20 cellular contexts compared by ENCODE assay signal in genomic region chr21:24941316-24942185, GRCh38.
A peak's percentile ranks its signal among the peaks of the same experiment; 100 is the strongest.
DNase-seq lines count a peak whose midpoint lies in the region; ATAC-seq, FAIRE-seq and TF ChIP-seq lines count a peak whose summit lies in the region.
"Had no signal": no experiment of that assay in that cellular context is flagged by ENCODE, and none has a peak within 500 bp of the region (broad histone marks: within the 10 kb centered on the region; RNA-seq: fewer than 3 reads in every experiment).

No MANE protein-coding gene starts in this region.

- no peaks in the 10 kb centered on the region; the same call in 2 of the 3 replicates for H3K36me3 Mint-ChIP-seq in GM23338 (ENCODE audit: low read depth)
- H3K36me3 Mint-ChIP-seq in T-helper 2 cell treated with Interferon-gamma antibody and Interleukin-4, amounts not matched to agents 5 μg/mL and 100 μg/mL, for 36 hours (ENCODE audit: low read depth) = no peaks in the 10 kb centered on the region
- H3K36me3 Mint-ChIP-seq: stimulated activated naive B cell treated with anti-CD40 and anti-IgM and Interleukin-4, amounts not matched to agents 10 μg/mL and 1 μg/mL and 100 μg/mL, for 72 hours had no signal

- H3K36me3 ChIP-seq in GM23338 (ENCODE audit: insufficient read depth) = no peaks in the 10 kb centered on the region
- H3K36me3 ChIP-seq in bronchial epithelial cell (ENCODE audit: control insufficient read depth, insufficient read depth, low read length) = no peaks in the 10 kb centered on the region
- H3K36me3 ChIP-seq in mesodermal cell (ENCODE audit: control insufficient read depth, insufficient read depth, low read length) = no peaks in the 10 kb centered on the region
- H3K36me3 ChIP-seq: BLaER1 treated with 17β-estradiol and CSF1 and Interleukin-3, amounts not matched to agents 10 nM and 100 nM had no signal

- no peaks in the 10 kb centered on the region for H3K9me3 ChIP-seq in mesodermal cell (ENCODE audit: control insufficient read depth, low read length)
- H3K9me3 ChIP-seq: BLaER1 treated with 17β-estradiol and CSF1 and Interleukin-3, amounts not matched to agents 10 nM and 100 nM had no signal

- peaks cover 64% of the 10 kb centered on the region for H3K9me3 Mint-ChIP-seq in GM23338
- peaks cover 3% of the 10 kb centered on the region for H3K9me3 Mint-ChIP-seq in T-helper 2 cell treated with Interferon-gamma antibody and Interleukin-4, amounts not matched to agents 5 μg/mL and 100 μg/mL, for 36 hours
- H3K9me3 Mint-ChIP-seq: nephron; stimulated activated naive B cell treated with anti-CD40 and anti-IgM and Interleukin-4, amounts not matched to agents 10 μg/mL and 1 μg/mL and 100 μg/mL, for 72 hours had no signal

- H2AFZ ChIP-seq in GM23338 = peak overlapping the region; percentile 69; the same call in 1 of the 2 replicates

- DNase-seq in GM23338 (ENCODE audit: low spot score) (peak; percentile 33), NCI-H226 (peak; percentile 81), bronchial epithelial cell (ENCODE audit: low read depth) (peak; percentile 10)
- no peak for DNase-seq in T-helper 2 cell treated with Interferon-gamma antibody and Interleukin-4, amounts not matched to agents 5 μg/mL and 100 μg/mL, for 36 hours (ENCODE audit: low spot score)
- DNase-seq: activated naive CD4-positive, alpha-beta T cell treated with anti-CD3 and anti-CD28 coated beads, Interleukin-2, amount 50 U/mL, for 16 hours; caudate nucleus; DND-41; head of caudate nucleus; IMR-90; left ventricle myocardium superior; NCI-H2081 treated with DMSO at 0.1 percent for 48 hours; stimulated activated naive B cell treated with anti-CD40 and anti-IgM and Interleukin-4, amounts not matched to agents 10 μg/mL and 1 μg/mL and 100 μg/mL, for 72 hours had no signal

- no peaks in the 10 kb centered on the region for H3K9me2 ChIP-seq in GM23338 (ENCODE audit: insufficient read depth)

- peak; percentile 86 for ATAC-seq in GM23338
- ATAC-seq in HG02610 (IDR thresholded peaks at IDR 0.05; ENCODE audit: unreplicated experiment) = no peak
- ATAC-seq in HG03175 (IDR thresholded peaks at IDR 0.05; ENCODE audit: unreplicated experiment) = no peak
- ATAC-seq in GM19351 (IDR thresholded peaks at IDR 0.05; ENCODE audit: unreplicated experiment) = no peak
- ATAC-seq: GM12878; left ventricle myocardium superior; sciatic nerve; stimulated activated naive B cell treated with anti-CD40 and anti-IgM and Interleukin-4, amounts not matched to agents 10 μg/mL and 1 μg/mL and 100 μg/mL, for 72 hours had no signal

- no peaks in the 10 kb centered on the region for H3K27me3 ChIP-seq in GM23338 (ENCODE audit: insufficient read depth)
- H3K27me3 ChIP-seq in bronchial epithelial cell (ENCODE audit: control insufficient read depth, insufficient read depth, low read length) = no peaks in the 10 kb centered on the region
- H3K27me3 ChIP-seq: BLaER1 treated with 17β-estradiol and CSF1 and Interleukin-3, amounts not matched to agents 10 nM and 100 nM had no signal

- FAIRE-seq in bronchial epithelial cell (lab: Jason Lieb, UNC) = no peak
- FAIRE-seq: GM12878 had no signal

- H3K27ac ChIP-seq in GM23338 (ENCODE audit: low read depth) = no peak overlapping the region
- H3K27ac ChIP-seq in mesodermal cell (ENCODE audit: low read depth, low read length, severe bottlenecking) = peak overlapping the region; percentile 3
- H3K27ac ChIP-seq: BLaER1 treated with 17β-estradiol and CSF1 and Interleukin-3, amounts not matched to agents 10 nM and 100 nM had no signal

- no peaks in the 10 kb centered on the region for H4K20me1 ChIP-seq in GM23338 (replicated peaks; ENCODE audit: insufficient read depth)
- H4K20me1 ChIP-seq: BLaER1 treated with 17β-estradiol and CSF1 and Interleukin-3, amounts not matched to agents 10 nM and 100 nM had no signal

- no peak overlapping the region for H3K4me3 ChIP-seq in GM23338
- no peak overlapping the region for H3K4me3 ChIP-seq in bronchial epithelial cell (ENCODE audit: low read depth, low read length)
- no peak overlapping the region for H3K4me3 ChIP-seq in mesodermal cell (ENCODE audit: extremely low read depth, insufficient read depth, low read length, poor library complexity, severe bottlenecking)
- H3K4me3 ChIP-seq: BLaER1 treated with 17β-estradiol and CSF1 and Interleukin-3, amounts not matched to agents 10 nM and 100 nM; GM12878 had no signal

- no peaks in the 10 kb centered on the region for H3F3A ChIP-seq in GM23338 (replicated peaks; ENCODE audit: low read depth)

- no peaks in the 10 kb centered on the region for H3K79me2 ChIP-seq in GM23338 (replicated peaks; ENCODE audit: insufficient read depth)

- H3K4me2 ChIP-seq in GM23338 = 0 out of 2 replicates have a peak overlapping the region, but pooled peaks have one; percentile 25
- H3K4me2 ChIP-seq: BLaER1 treated with 17β-estradiol and CSF1 and Interleukin-3, amounts not matched to agents 10 nM and 100 nM had no signal

- H3K27me3 Mint-ChIP-seq in GM23338 (ENCODE audit: insufficient read depth, low read depth, poor library complexity) = peaks cover 2% of the 10 kb centered on the region
- H3K27me3 Mint-ChIP-seq in T-helper 2 cell treated with Interferon-gamma antibody and Interleukin-4, amounts not matched to agents 5 μg/mL and 100 μg/mL, for 36 hours (ENCODE audit: low read depth) = no peaks in the 10 kb centered on the region

- WGBS in mesodermal cell (ENCODE audit: insufficient coverage in 2 of 2), 2 experiments = 65 to 83% methylated on average over 2 of the region's 4 CpGs

- H3K4me1 ChIP-seq in GM23338 (ENCODE audit: insufficient read depth) (peaks cover 3% of the 10 kb centered on the region; the same call in 1 of the 2 replicates), mesodermal cell (ENCODE audit: control insufficient read depth, insufficient read depth, low read length, poor library complexity, severe bottlenecking) (no peaks in the 10 kb centered on the region)
- H3K4me1 ChIP-seq: BLaER1 treated with 17β-estradiol and CSF1 and Interleukin-3, amounts not matched to agents 10 nM and 100 nM had no signal

- peaks cover 10% of the 10 kb centered on the region; the same call in 2 of the 3 replicates for H3K4me1 Mint-ChIP-seq in GM23338
- H3K4me1 Mint-ChIP-seq in T-helper 2 cell treated with Interferon-gamma antibody and Interleukin-4, amounts not matched to agents 5 μg/mL and 100 μg/mL, for 36 hours (ENCODE audit: low read depth) = no peaks in the 10 kb centered on the region
- H3K4me1 Mint-ChIP-seq: nephron; stimulated activated naive B cell treated with anti-CD40 and anti-IgM and Interleukin-4, amounts not matched to agents 10 μg/mL and 1 μg/mL and 100 μg/mL, for 72 hours had no signal

- peak overlapping the region; percentile 75; the same call in 1 of the 2 replicates for H3K27ac Mint-ChIP-seq in GM23338
- H3K27ac Mint-ChIP-seq in T-helper 2 cell treated with Interferon-gamma antibody and Interleukin-4, amounts not matched to agents 5 μg/mL and 100 μg/mL, for 36 hours = no peak overlapping the region
- H3K27ac Mint-ChIP-seq: nephron; stimulated activated naive B cell treated with anti-CD40 and anti-IgM and Interleukin-4, amounts not matched to agents 10 μg/mL and 1 μg/mL and 100 μg/mL, for 72 hours had no signal

- no peak for TF ChIP-seq CTCF in GM23338 (conservative IDR thresholded peaks at IDR 0.05; ENCODE audit: low read depth in 2 of 2)
- TF ChIP-seq CTCF in bronchial epithelial cell (IDR thresholded peaks at IDR 0.05; ENCODE audit: insufficient read depth, low read length, severe bottlenecking) = no peak

- no peak overlapping the region for H3K4me3 Mint-ChIP-seq in GM23338
- no peak overlapping the region for H3K4me3 Mint-ChIP-seq in T-helper 2 cell treated with Interferon-gamma antibody and Interleukin-4, amounts not matched to agents 5 μg/mL and 100 μg/mL, for 36 hours
- H3K4me3 Mint-ChIP-seq: nephron; stimulated activated naive B cell treated with anti-CD40 and anti-IgM and Interleukin-4, amounts not matched to agents 10 μg/mL and 1 μg/mL and 100 μg/mL, for 72 hours had no signal
